In genomic region chr5:131264453-131265200, GRCh38 we compare ENCODE assay signal across 8 cellular contexts. TPM values are rescaled to one million over a fixed set of nuclear protein-coding genes. Genes with fewer than 3 reads are reported as not detected.
A peak's percentile ranks its signal among the peaks of the same experiment; 100 is the strongest.
DNase-seq lines count a peak whose midpoint lies in the region; ATAC-seq and TF ChIP-seq lines count a peak whose summit lies in the region.

No MANE protein-coding gene starts in this region.

- no peak for TF ChIP-seq CTCF in thoracic aorta (IDR thresholded peaks at IDR 0.05)

- H3K4me1 ChIP-seq in ACC112 (ENCODE audit: control insufficient read depth, insufficient read depth, low read length, unreplicated experiment) (peaks cover 7% of the 10 kb centered on the region), endocrine pancreas (ENCODE audit: control insufficient read depth, insufficient read depth, low read length) (peaks cover 6% of the 10 kb centered on the region), mucosa of rectum (ENCODE audit: control insufficient read depth in 2 of 2, insufficient read depth in 2 of 2, low read length in 2 of 2) (peaks cover 8 to 11% of the 10 kb centered on the region in 2 donors), thoracic aorta (ENCODE audit: control insufficient read depth in 1 of 2, low read depth in 2 of 2) (peaks cover 9 to 24% of the 10 kb centered on the region in 2 donors)

- peak overlapping the region; percentile 70 for H2AFZ ChIP-seq in ACC112 (ENCODE audit: low read length, unreplicated experiment)

- peak; percentile 38 for DNase-seq in activated CD4-positive, alpha-beta T cell treated with anti-CD3 and anti-CD28 coated beads, Interleukin-2, amount 50 U/mL, for 1 hour
- DNase-seq in thoracic aorta (ENCODE audit: low spot score): no peak

- TF ChIP-seq EP300 in Ishikawa (IDR thresholded peaks at IDR 0.05; ENCODE audit: borderline replicate concordance): no peak

- peak overlapping the region; percentile 97 for H3K9ac ChIP-seq in endocrine pancreas (ENCODE audit: control insufficient read depth, insufficient read depth, low read length)
- H3K9ac ChIP-seq in mucosa of rectum (ENCODE audit: low read depth in 1 of 2, low read length in 2 of 2): peak overlapping the region; percentile 96

- peak overlapping the region; percentile 98 for H3K4me3 ChIP-seq in ACC112 (ENCODE audit: low read depth, low read length)
- peak overlapping the region; percentile 97 for H3K4me3 ChIP-seq in endocrine pancreas (ENCODE audit: control insufficient read depth, insufficient read depth, low read length)
- H3K4me3 ChIP-seq in mucosa of rectum (ENCODE audit: low read length in 2 of 2): peak overlapping the region; percentile 88 to 94
- H3K4me3 ChIP-seq in thoracic aorta: peak overlapping the region; percentile 99

- peaks cover 44% of the 10 kb centered on the region for H3K79me2 ChIP-seq in ACC112 (ENCODE audit: control insufficient read depth, insufficient read depth, low read length, unreplicated experiment)

- ATAC-seq in GM18502 (IDR thresholded peaks at IDR 0.05; ENCODE audit: poor library complexity, unreplicated experiment): peak; percentile 5
- no peak for ATAC-seq in thoracic aorta (ENCODE audit: insufficient number of reproducible peaks, low FRiP score, low read depth)
- no peak for ATAC-seq in GM21381 (IDR thresholded peaks at IDR 0.05; ENCODE audit: unreplicated experiment)

- TF ChIP-seq RAD21 in Ishikawa (IDR thresholded peaks at IDR 0.05; ENCODE audit: low read depth): no peak

- no peaks in the 10 kb centered on the region for H3K36me3 ChIP-seq in ACC112 (ENCODE audit: insufficient read depth, low read length)
- H3K36me3 ChIP-seq in endocrine pancreas (ENCODE audit: control insufficient read depth, insufficient read depth, low read length): no peaks in the 10 kb centered on the region
- no peaks in the 10 kb centered on the region for H3K36me3 ChIP-seq in mucosa of rectum (ENCODE audit: control insufficient read depth in 2 of 2, insufficient read depth in 2 of 2, low read length in 2 of 2)
- H3K36me3 ChIP-seq in thoracic aorta: no peaks in the 10 kb centered on the region

- no peaks in the 10 kb centered on the region for H3K27me3 ChIP-seq in ACC112 (ENCODE audit: insufficient read depth, low read length)
- no peaks in the 10 kb centered on the region for H3K27me3 ChIP-seq in endocrine pancreas (ENCODE audit: control insufficient read depth, insufficient read depth, low read length)
- no peaks in the 10 kb centered on the region for H3K27me3 ChIP-seq in mucosa of rectum (ENCODE audit: control insufficient read depth in 2 of 2, insufficient read depth in 2 of 2, low read length in 2 of 2)
- no peaks in the 10 kb centered on the region for H3K27me3 ChIP-seq in thoracic aorta (replicated peaks; ENCODE audit: insufficient read depth)

- H3K9me3 ChIP-seq in endocrine pancreas (ENCODE audit: control insufficient read depth, low read length) (no peaks in the 10 kb centered on the region), mucosa of rectum (ENCODE audit: control insufficient read depth in 2 of 2, low read length in 2 of 2) (no peaks in the 10 kb centered on the region), thoracic aorta (no peaks in the 10 kb centered on the region)

- H3K27ac ChIP-seq in ACC112 (ENCODE audit: low read depth, low read length) (peak overlapping the region; percentile 32; the same call in 1 of the 2 replicates), mucosa of rectum (ENCODE audit: low read depth in 2 of 2, low read length in 2 of 2) (peak overlapping the region; percentile 90 to 97), thoracic aorta (peak overlapping the region; percentile 57 to 82)

TF ChIP-seq in Ishikawa, 13 proteins besides CTCF, POLR2A, EP300 and RAD21:
- TF ChIP-seq YY1 (IDR thresholded peaks at IDR 0.05; ENCODE audit: low read depth) (no peak), TAF1 (IDR thresholded peaks at IDR 0.05; ENCODE audit: low read depth) (0 out of 2 replicates have a peak, but pooled peaks have one; percentile 7), CEBPB (IDR thresholded peaks at IDR 0.05) (no peak), FOXM1 (IDR thresholded peaks at IDR 0.05; ENCODE audit: borderline replicate concordance, low read depth) (peak; percentile 32; the same call in 1 of the 2 replicates)

RNA-seq across cellular contexts. Expression of gene CDC42SE2, which starts 0.8 kb away (rescaled TPM):
- total RNA-seq in thoracic aorta: 10 to 100 TPM; 20.3 to 38.0 TPM

Comparison
In these comparisons a context has a peak if more than half of its experiments do, and no peak if none do; other contexts are left out.
1. H3K27ac ChIP-seq: peak in every context shown above with its lines; median percentile 94 in mucosa of rectum; 70 in thoracic aorta; 32 in ACC112.